Comparison of ENCODE assay signal across 1 cellular context in genomic region chr19:9834726-9835506, GRCh38.
TF ChIP-seq lines count a peak whose summit lies in the region.

PIN1 (plus strand) TSS chr19:9835318; CDS start chr19:9835345, 27 bp downstream.

TF ChIP-seq in H1, 55 proteins besides CTCF, POLR2A, EP300 and RAD21 (continued from another document):
- TF ChIP-seq, protein P1, sequence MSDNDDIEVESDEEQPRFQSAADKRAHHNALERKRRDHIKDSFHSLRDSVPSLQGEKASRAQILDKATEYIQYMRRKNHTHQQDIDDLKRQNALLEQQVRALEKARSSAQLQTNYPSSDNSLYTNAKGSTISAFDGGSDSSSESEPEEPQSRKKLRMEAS (IDR thresholded peaks at IDR 0.05) = peak; percentile 50
- TF ChIP-seq SP2 (IDR thresholded peaks at IDR 0.05; ENCODE audit: low read length) (peak; percentile 63), RXRA (IDR thresholded peaks at IDR 0.05; ENCODE audit: insufficient read depth, low read depth, low read length) (no peak), MAFK (IDR thresholded peaks at IDR 0.05; ENCODE audit: low read depth, low read length) (no peak), HDAC2 (IDR thresholded peaks at IDR 0.05; ENCODE audit: borderline replicate concordance in 1 of 2, low read depth in 2 of 2, low read length in 2 of 2) (peak; percentile 4 to 69; a peak in 1 of 4 replicates), KDM4A (IDR thresholded peaks at IDR 0.05; ENCODE audit: low read depth, low read length, severe bottlenecking) (peak; percentile 76), EGR1 (IDR thresholded peaks at IDR 0.05; ENCODE audit: borderline replicate concordance, low read depth, low read length) (no peak), BCL11A (IDR thresholded peaks at IDR 0.05; ENCODE audit: low read depth in 2 of 2, low read length in 2 of 2) (no peak), HDAC6 (IDR thresholded peaks at IDR 0.05; ENCODE audit: low read depth, low read length) (no peak), TAF7 (optimal IDR thresholded peaks at IDR 0.05; ENCODE audit: borderline replicate concordance, low read depth, low read length) (peak; percentile 41), SIN3A (conservative IDR thresholded peaks at IDR 0.05 in 1 of 2, IDR thresholded peaks at IDR 0.05 in 1 of 2; ENCODE audit: low read depth in 1 of 2, low read length in 2 of 2) (peak in 1 of 2 experiments; percentile 64; a peak in 1 of 4 replicates), USF2 (IDR thresholded peaks at IDR 0.05; ENCODE audit: low read length) (no peak), SRF (IDR thresholded peaks at IDR 0.05; ENCODE audit: low read depth, low read length) (peak; percentile 39), CHD1 (IDR thresholded peaks at IDR 0.05; ENCODE audit: low read depth, low read length) (no peak), RNF2 (IDR thresholded peaks at IDR 0.05; ENCODE audit: borderline replicate concordance, low read depth, low read length, missing control alignments, poor library complexity, severe bottlenecking) (no peak), CHD2 (IDR thresholded peaks at IDR 0.05; ENCODE audit: low read length) (peak; percentile 85), CBX8 (IDR thresholded peaks at IDR 0.05; ENCODE audit: borderline replicate concordance, low read depth, low read length) (no peak), KDM1A (IDR thresholded peaks at IDR 0.05; ENCODE audit: borderline replicate concordance, low read length) (peak; percentile 82; the same call in 1 of the 2 replicates), BRCA1 (IDR thresholded peaks at IDR 0.05; ENCODE audit: low read depth, low read length) (no peak), SP4 (IDR thresholded peaks at IDR 0.05; ENCODE audit: low read length) (peak; percentile 91), SUZ12 (IDR thresholded peaks at IDR 0.05; ENCODE audit: low read length) (no peak), POLR2AphosphoS5 (IDR thresholded peaks at IDR 0.05; ENCODE audit: low read depth, low read length) (peak; percentile 51), RFX5 (IDR thresholded peaks at IDR 0.05; ENCODE audit: borderline replicate concordance, low read depth, low read length) (no peak), CBX5 (IDR thresholded peaks at IDR 0.05; ENCODE audit: low read depth, low read length) (no peak), NANOG (IDR thresholded peaks at IDR 0.05; ENCODE audit: insufficient read depth, low read depth, low read length, poor library complexity, severe bottlenecking) (no peak), YY1 (IDR thresholded peaks at IDR 0.05; ENCODE audit: low read depth, low read length) (peak; percentile 92), TAF1 (IDR thresholded peaks at IDR 0.05; ENCODE audit: low read depth, low read length) (peak; percentile 83), KDM5A (IDR thresholded peaks at IDR 0.05; ENCODE audit: low read length) (peak; percentile 77; the same call in 1 of the 2 replicates), ZNF274 (IDR thresholded peaks at IDR 0.05; ENCODE audit: borderline replicate concordance, extremely low read depth, low read length) (no peak), JUN (IDR thresholded peaks at IDR 0.05; ENCODE audit: low read depth, low read length) (no peak), CEBPB (IDR thresholded peaks at IDR 0.05; ENCODE audit: low read depth, low read length) (0 out of 2 replicates have a peak, but pooled peaks have one; percentile 3), SAP30 (IDR thresholded peaks at IDR 0.05; ENCODE audit: insufficient read depth, insufficient replicate concordance, low read length) (no peak), JUND (IDR thresholded peaks at IDR 0.05; ENCODE audit: low read length) (0 out of 2 replicates have a peak, but pooled peaks have one; percentile 5), SP1 (IDR thresholded peaks at IDR 0.05; ENCODE audit: low read depth, low read length) (peak; percentile 93), TBP (IDR thresholded peaks at IDR 0.05; ENCODE audit: low read depth, low read length) (peak; percentile 73; the same call in 1 of the 2 replicates), NRF1 (IDR thresholded peaks at IDR 0.05; ENCODE audit: low read depth, low read length) (no peak; the same call in 1 of the 2 replicates), SIX5 (IDR thresholded peaks at IDR 0.05; ENCODE audit: low read depth, low read length) (no peak), TEAD4 (IDR thresholded peaks at IDR 0.05; ENCODE audit: low read depth, low read length) (no peak), ATF3 (IDR thresholded peaks at IDR 0.05; ENCODE audit: insufficient read depth, low read depth, low read length) (peak; percentile 48; the same call in 1 of the 2 replicates), SIRT6 (IDR thresholded peaks at IDR 0.05; ENCODE audit: low read length) (no peak), CHD7 (IDR thresholded peaks at IDR 0.05; ENCODE audit: insufficient replicate concordance, low read length) (no peak), FOSL1 (IDR thresholded peaks at IDR 0.05; ENCODE audit: insufficient read depth, low read depth, low read length) (no peak), RBBP5 (IDR thresholded peaks at IDR 0.05; ENCODE audit: borderline replicate concordance, low read depth, low read length) (no peak), GTF2F1 (IDR thresholded peaks at IDR 0.05; ENCODE audit: borderline replicate concordance, low read depth, low read length) (no peak), POU5F1 (IDR thresholded peaks at IDR 0.05; ENCODE audit: low read depth, low read length) (no peak), EZH2 (IDR thresholded peaks at IDR 0.05; ENCODE audit: low read depth, low read length, severe bottlenecking) (no peak), CTBP2 (IDR thresholded peaks at IDR 0.05; ENCODE audit: borderline replicate concordance, insufficient read depth, insufficient read length, low read length) (no peak), ASH2L (IDR thresholded peaks at IDR 0.05; ENCODE audit: low read length) (no peak), CREB1 (IDR thresholded peaks at IDR 0.05) (peak; percentile 95), GABPA (IDR thresholded peaks at IDR 0.05; ENCODE audit: borderline replicate concordance, insufficient read depth, low read length) (no peak)
- TF ChIP-seq, protein P2, sequence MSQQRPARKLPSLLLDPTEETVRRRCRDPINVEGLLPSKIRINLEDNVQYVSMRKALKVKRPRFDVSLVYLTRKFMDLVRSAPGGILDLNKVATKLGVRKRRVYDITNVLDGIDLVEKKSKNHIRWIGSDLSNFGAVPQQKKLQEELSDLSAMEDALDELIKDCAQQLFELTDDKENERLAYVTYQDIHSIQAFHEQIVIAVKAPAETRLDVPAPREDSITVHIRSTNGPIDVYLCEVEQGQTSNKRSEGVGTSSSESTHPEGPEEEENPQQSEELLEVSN (IDR thresholded peaks at IDR 0.05) = peak; percentile 76
- TF ChIP-seq, protein P3, sequence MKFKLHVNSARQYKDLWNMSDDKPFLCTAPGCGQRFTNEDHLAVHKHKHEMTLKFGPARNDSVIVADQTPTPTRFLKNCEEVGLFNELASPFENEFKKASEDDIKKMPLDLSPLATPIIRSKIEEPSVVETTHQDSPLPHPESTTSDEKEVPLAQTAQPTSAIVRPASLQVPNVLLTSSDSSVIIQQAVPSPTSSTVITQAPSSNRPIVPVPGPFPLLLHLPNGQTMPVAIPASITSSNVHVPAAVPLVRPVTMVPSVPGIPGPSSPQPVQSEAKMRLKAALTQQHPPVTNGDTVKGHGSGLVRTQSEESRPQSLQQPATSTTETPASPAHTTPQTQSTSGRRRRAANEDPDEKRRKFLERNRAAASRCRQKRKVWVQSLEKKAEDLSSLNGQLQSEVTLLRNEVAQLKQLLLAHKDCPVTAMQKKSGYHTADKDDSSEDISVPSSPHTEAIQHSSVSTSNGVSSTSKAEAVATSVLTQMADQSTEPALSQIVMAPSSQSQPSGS (IDR thresholded peaks at IDR 0.05; ENCODE audit: low read length) = no peak
